1 cellular context compared by ENCODE assay signal in the genomic region with DNA sequence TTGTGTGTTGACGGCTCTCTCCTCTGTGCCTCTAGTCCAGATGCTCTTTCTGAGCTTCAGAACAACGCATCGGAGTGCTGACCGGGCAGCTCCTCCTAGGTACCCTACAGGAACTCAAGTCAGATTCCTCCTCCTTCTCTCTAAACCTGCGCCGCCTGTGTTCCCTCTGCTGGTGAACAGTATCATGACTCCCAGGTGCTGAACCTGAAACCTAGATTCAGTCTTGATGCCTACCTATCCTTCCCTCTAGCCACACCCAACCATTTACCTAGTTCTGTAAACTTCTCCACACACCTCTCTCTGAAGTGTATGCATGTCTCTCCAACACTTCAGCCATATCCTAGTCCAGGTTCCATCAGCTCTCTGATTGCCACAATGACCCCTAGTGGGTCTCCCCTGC.
TF ChIP-seq lines count a peak whose summit lies in the region.

No MANE protein-coding gene starts in this region.

TF ChIP-seq in GM23338, 12 proteins besides CTCF, POLR2A, EP300 and RAD21 (continued from another document):
- TF ChIP-seq, protein P1, sequence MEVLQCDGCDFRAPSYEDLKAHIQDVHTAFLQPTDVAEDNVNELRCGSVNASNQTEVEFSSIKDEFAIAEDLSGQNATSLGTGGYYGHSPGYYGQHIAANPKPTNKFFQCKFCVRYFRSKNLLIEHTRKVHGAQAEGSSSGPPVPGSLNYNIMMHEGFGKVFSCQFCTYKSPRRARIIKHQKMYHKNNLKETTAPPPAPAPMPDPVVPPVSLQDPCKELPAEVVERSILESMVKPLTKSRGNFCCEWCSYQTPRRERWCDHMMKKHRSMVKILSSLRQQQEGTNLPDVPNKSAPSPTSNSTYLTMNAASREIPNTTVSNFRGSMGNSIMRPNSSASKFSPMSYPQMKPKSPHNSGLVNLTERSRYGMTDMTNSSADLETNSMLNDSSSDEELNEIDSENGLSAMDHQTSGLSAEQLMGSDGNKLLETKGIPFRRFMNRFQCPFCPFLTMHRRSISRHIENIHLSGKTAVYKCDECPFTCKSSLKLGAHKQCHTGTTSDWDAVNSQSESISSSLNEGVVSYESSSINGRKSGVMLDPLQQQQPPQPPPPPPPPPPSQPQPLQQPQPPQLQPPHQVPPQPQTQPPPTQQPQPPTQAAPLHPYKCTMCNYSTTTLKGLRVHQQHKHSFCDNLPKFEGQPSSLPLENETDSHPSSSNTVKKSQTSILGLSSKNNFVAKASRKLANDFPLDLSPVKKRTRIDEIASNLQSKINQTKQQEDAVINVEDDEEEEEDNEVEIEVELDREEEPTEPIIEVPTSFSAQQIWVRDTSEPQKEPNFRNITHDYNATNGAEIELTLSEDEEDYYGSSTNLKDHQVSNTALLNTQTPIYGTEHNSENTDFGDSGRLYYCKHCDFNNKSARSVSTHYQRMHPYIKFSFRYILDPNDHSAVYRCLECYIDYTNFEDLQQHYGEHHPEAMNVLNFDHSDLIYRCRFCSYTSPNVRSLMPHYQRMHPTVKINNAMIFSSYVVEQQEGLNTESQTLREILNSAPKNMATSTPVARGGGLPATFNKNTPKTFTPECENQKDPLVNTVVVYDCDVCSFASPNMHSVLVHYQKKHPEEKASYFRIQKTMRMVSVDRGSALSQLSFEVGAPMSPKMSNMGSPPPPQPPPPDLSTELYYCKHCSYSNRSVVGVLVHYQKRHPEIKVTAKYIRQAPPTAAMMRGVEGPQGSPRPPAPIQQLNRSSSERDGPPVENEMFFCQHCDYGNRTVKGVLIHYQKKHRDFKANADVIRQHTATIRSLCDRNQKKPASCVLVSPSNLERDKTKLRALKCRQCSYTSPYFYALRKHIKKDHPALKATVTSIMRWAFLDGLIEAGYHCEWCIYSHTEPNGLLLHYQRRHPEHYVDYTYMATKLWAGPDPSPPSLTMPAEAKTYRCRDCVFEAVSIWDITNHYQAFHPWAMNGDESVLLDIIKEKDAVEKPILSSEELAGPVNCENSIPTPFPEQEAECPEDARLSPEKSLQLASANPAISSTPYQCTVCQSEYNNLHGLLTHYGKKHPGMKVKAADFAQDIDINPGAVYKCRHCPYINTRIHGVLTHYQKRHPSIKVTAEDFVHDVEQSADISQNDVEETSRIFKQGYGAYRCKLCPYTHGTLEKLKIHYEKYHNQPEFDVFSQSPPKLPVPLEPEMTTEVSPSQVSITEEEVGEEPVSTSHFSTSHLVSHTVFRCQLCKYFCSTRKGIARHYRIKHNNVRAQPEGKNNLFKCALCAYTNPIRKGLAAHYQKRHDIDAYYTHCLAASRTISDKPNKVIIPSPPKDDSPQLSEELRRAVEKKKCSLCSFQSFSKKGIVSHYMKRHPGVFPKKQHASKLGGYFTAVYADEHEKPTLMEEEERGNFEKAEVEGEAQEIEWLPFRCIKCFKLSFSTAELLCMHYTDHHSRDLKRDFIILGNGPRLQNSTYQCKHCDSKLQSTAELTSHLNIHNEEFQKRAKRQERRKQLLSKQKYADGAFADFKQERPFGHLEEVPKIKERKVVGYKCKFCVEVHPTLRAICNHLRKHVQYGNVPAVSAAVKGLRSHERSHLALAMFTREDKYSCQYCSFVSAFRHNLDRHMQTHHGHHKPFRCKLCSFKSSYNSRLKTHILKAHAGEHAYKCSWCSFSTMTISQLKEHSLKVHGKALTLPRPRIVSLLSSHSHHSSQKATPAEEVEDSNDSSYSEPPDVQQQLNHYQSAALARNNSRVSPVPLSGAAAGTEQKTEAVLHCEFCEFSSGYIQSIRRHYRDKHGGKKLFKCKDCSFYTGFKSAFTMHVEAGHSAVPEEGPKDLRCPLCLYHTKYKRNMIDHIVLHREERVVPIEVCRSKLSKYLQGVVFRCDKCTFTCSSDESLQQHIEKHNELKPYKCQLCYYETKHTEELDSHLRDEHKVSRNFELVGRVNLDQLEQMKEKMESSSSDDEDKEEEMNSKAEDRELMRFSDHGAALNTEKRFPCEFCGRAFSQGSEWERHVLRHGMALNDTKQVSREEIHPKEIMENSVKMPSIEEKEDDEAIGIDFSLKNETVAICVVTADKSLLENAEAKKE (CRISPR knock-in tag; IDR thresholded peaks at IDR 0.05) = no peak
- no peak for TF ChIP-seq JUNB (IDR thresholded peaks at IDR 0.05; ENCODE audit: unreplicated experiment)
- TF ChIP-seq CREB1 (CRISPR knock-in tag; IDR thresholded peaks at IDR 0.05; ENCODE audit: low read depth) = no peak
